Comparison of ENCODE assay signal across 15 cellular contexts in genomic region chr17:81379523-81379942, GRCh38. TPM values are rescaled to one million over a fixed set of nuclear protein-coding genes. Genes with fewer than 3 reads are reported as not detected.
DNase-seq lines count a peak whose midpoint lies in the region; ATAC-seq, FAIRE-seq and TF ChIP-seq lines count a peak whose summit lies in the region.
"Had no signal": no experiment of that assay in that cellular context is flagged by ENCODE, and none has a peak within 500 bp of the region (broad histone marks: within the 10 kb centered on the region; RNA-seq: fewer than 3 reads in every experiment).

No MANE protein-coding gene starts in this region.

- no peak for ATAC-seq in HG02840 (IDR thresholded peaks at IDR 0.05; ENCODE audit: low FRiP score, unreplicated experiment)
- ATAC-seq in HG03354 (IDR thresholded peaks at IDR 0.05; ENCODE audit: poor library complexity, severe bottlenecking, unreplicated experiment), result no peak

- H3K27ac ChIP-seq in RWPE1, result peak overlapping the region; percentile 36
- peak overlapping the region; percentile 28 for H3K27ac ChIP-seq in epithelial cell of prostate
- H3K27ac ChIP-seq in small intestine (ENCODE audit: low read depth in 1 of 2, low read length in 1 of 2), result no peak overlapping the region
- H3K27ac ChIP-seq: left ventricle myocardium inferior, SJSA1, tibial artery had no signal

- POLR2A ChIA-PET in RWPE1 (lab: Yijun Ruan, JAX; ENCODE audit: low non-redundant PET), result no interaction called here

- H3K36me3 Mint-ChIP-seq in activated naive CD4-positive, alpha-beta T cell treated with anti-CD3 and anti-CD28 coated beads, Interleukin-2, amount 10 ng/mL, durations not matched to agents 7 days and 5 days, result no peaks in the 10 kb centered on the region

- no peak for FAIRE-seq in small intestine (lab: Jason Lieb, UNC)

- H3K4me3 ChIP-seq in small intestine (ENCODE audit: low read depth in 1 of 2, low read length in 2 of 2), result no peak overlapping the region
- H3K4me3 ChIP-seq: left ventricle myocardium inferior, SJSA1, skin epidermis, tibial artery had no signal

- WGBS in small intestine, 3 donors, result 44 to 75% (median 65%) methylated on average over 13 to 17 of the region's 17 CpGs

- no peak for TF ChIP-seq CTCF in RWPE1 (conservative IDR thresholded peaks at IDR 0.05; ENCODE audit: low read depth)

- H3K27ac Mint-ChIP-seq in activated naive CD4-positive, alpha-beta T cell treated with anti-CD3 and anti-CD28 coated beads, Interleukin-2, amount 10 ng/mL, durations not matched to agents 7 days and 5 days, result no peak overlapping the region

- H3K36me3 ChIP-seq in small intestine (ENCODE audit: control insufficient read depth in 2 of 2, insufficient read depth in 2 of 2, low read length in 2 of 2), result no peaks in the 10 kb centered on the region
- H3K36me3 ChIP-seq: left ventricle myocardium inferior, SJSA1, tibial artery had no signal

- no peaks in the 10 kb centered on the region for H3K4me1 ChIP-seq in small intestine (ENCODE audit: control insufficient read depth in 2 of 2, insufficient read depth in 1 of 2, low read depth in 1 of 2, low read length in 1 of 2)
- H3K4me1 ChIP-seq: left ventricle myocardium inferior, tibial artery had no signal

- DNase-seq in HT-29 (ENCODE audit: low spot score) (peak; percentile 92), RWPE1 (ENCODE audit: low spot score) (no peak), epithelial cell of prostate (ENCODE audit: low read depth, low spot score) (no peak), small intestine (peak; percentile 72), GM03348 (ENCODE audit: low spot score) (no peak)
- DNase-seq in activated naive CD4-positive, alpha-beta T cell treated with anti-CD3 and anti-CD28 coated beads, Interleukin-2, amount 10 ng/mL, durations not matched to agents 7 days and 5 days, result no peak
- DNase-seq: activated T-cell treated with anti-CD3 and anti-CD28 coated beads for 4 hours, amygdala, left ventricle myocardium inferior, MM.1S, tibial artery had no signal

- H3K27me3 ChIP-seq in small intestine (ENCODE audit: control insufficient read depth in 2 of 2, insufficient read depth in 2 of 2, low read length in 2 of 2), result no peaks in the 10 kb centered on the region

- H3K4me3 Mint-ChIP-seq in activated naive CD4-positive, alpha-beta T cell treated with anti-CD3 and anti-CD28 coated beads, Interleukin-2, amount 10 ng/mL, durations not matched to agents 7 days and 5 days, result no peak overlapping the region

- CTCF ChIA-PET in RWPE1 (lab: Yijun Ruan, JAX), result no interaction called here
- CTCF ChIA-PET in activated naive CD4-positive, alpha-beta T cell treated with anti-CD3 and anti-CD28 coated beads, Interleukin-2, amount 10 ng/mL, durations not matched to agents 7 days and 5 days (lab: Charles Lee), result no interaction called here

- no peaks in the 10 kb centered on the region for H3K9me3 Mint-ChIP-seq in activated naive CD4-positive, alpha-beta T cell treated with anti-CD3 and anti-CD28 coated beads, Interleukin-2, amount 10 ng/mL, durations not matched to agents 7 days and 5 days

- no peaks in the 10 kb centered on the region for H3K9me3 ChIP-seq in small intestine (ENCODE audit: control insufficient read depth, low read depth)
- H3K9me3 ChIP-seq: left ventricle myocardium inferior, SJSA1 had no signal

- H3K4me1 Mint-ChIP-seq in activated naive CD4-positive, alpha-beta T cell treated with anti-CD3 and anti-CD28 coated beads, Interleukin-2, amount 10 ng/mL, durations not matched to agents 7 days and 5 days, result peaks cover 2% of the 10 kb centered on the region

- H3K27me3 Mint-ChIP-seq in activated naive CD4-positive, alpha-beta T cell treated with anti-CD3 and anti-CD28 coated beads, Interleukin-2, amount 10 ng/mL, durations not matched to agents 7 days and 5 days, result peaks cover 41% of the 10 kb centered on the region

RNA-seq across cellular contexts. Expression of gene BAHCC1, which starts 15.7 kb away (rescaled TPM):
- total RNA-seq in HT-29 (2014; rRNA removed; shearing (Covaris generic)), result 10.4 and 11.6 TPM in 2 replicates
- 10 to 100 TPM in 1 of 3 donors, 1 to 10 TPM in 2; 2.2 to 13.4 (median 6.3) TPM for polyA plus RNA-seq in small intestine

Comparison
In these comparisons a context has a peak if more than half of its experiments do, and no peak if none do; other contexts are left out.
1. DNase-seq: peak in HT-29 (single experiment) and small intestine (single experiment); none in RWPE1 (single experiment), epithelial cell of prostate (single experiment), activated naive CD4-positive, alpha-beta T cell treated with anti-CD3 and anti-CD28 coated beads, Interleukin-2, amount 10 ng/mL, durations not matched to agents 7 days and 5 days (single experiment) and GM03348 (single experiment).
2. H3K27ac ChIP-seq: peak in RWPE1 (single experiment) and epithelial cell of prostate (single experiment); none in small intestine (0 of 2).